In the genomic region with DNA sequence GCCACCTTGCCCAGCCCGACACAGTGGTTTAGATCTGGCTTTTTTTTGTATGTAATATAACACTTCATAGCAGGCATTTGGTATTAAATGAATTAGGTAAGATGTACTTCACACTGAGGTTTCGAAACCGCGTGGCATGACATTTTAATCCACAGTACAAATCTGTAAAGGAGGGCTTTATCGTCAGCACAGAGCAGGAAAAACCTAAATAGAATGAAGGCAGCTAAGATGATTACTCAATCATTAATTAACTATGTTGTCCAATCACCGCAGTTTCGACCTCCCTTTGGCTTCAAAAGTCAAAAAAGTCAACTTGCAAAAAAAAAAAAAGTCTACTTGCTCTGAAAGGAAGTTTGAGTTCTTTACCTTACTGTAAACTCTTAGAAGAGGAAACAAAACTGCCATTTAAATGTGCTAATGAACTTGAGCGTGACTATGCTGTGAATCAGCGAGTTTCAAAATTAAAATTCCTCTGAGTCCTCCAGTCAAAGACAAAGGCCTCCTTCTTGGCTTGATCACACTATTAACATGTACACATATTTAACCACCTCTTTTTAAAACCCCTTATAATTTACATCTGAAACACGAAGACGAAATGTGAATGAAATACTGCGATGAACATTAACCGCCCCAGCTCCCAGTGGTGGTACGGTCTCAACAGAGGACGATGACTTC, we compare ENCODE assay signal across 8 cellular contexts. TPM values are rescaled to one million over a fixed set of nuclear protein-coding genes. Genes with fewer than 3 reads are reported as not detected.
DNase-seq lines count a peak whose midpoint lies in the region; ATAC-seq and TF ChIP-seq lines count a peak whose summit lies in the region.

No MANE protein-coding gene starts in this region.

- peak overlapping the region; percentile 99 to 100 for H3K27ac ChIP-seq in liver (ENCODE audit: low read depth in 1 of 2, low read length in 2 of 2)

- peak overlapping the region; percentile 79 for H3K4me3 Mint-ChIP-seq in stimulated activated effector memory CD8-positive, alpha-beta T cell treated with anti-CD3 and anti-CD28 coated beads, Interleukin-12 subunit alpha, Interleukin-12 subunit beta, amount 100 ng/mL, for 72 hours

- in situ Hi-C loops in SK-MEL-5 (cut with HindIII; ENCODE audit: low pct_unique_long_range_greater_than_20kb, low sequenced_read_pairs) = no loop called here

- DNase-seq in AG10803 (ENCODE audit: low read depth) (peak; percentile 75), SK-MEL-5 (ENCODE audit: low read depth, low spot score) (peak; percentile 41), choroid plexus epithelial cell (ENCODE audit: low read depth) (peak; percentile 61), ecto neural progenitor cell (ENCODE audit: low spot score) (no peak)
- DNase-seq in stimulated activated effector memory CD8-positive, alpha-beta T cell treated with anti-CD3 and anti-CD28 coated beads, Interleukin-12 subunit alpha, Interleukin-12 subunit beta, amount 100 ng/mL, for 72 hours (ENCODE audit: low spot score in 2 of 2) = peak; percentile 5 to 67

- H3K9me3 Mint-ChIP-seq in stimulated activated effector memory CD8-positive, alpha-beta T cell treated with anti-CD3 and anti-CD28 coated beads, Interleukin-12 subunit alpha, Interleukin-12 subunit beta, amount 100 ng/mL, for 72 hours = no peaks in the 10 kb centered on the region

- peak overlapping the region; percentile 99 for H3K27ac Mint-ChIP-seq in stimulated activated effector memory CD8-positive, alpha-beta T cell treated with anti-CD3 and anti-CD28 coated beads, Interleukin-12 subunit alpha, Interleukin-12 subunit beta, amount 100 ng/mL, for 72 hours

- H3K36me3 ChIP-seq in liver (ENCODE audit: control insufficient read depth in 4 of 4, insufficient read depth in 3 of 4, low read depth in 1 of 4, low read length in 3 of 4) = no peaks in the 10 kb centered on the region

- peaks cover 11% of the 10 kb centered on the region for H3K4me1 Mint-ChIP-seq in stimulated activated effector memory CD8-positive, alpha-beta T cell treated with anti-CD3 and anti-CD28 coated beads, Interleukin-12 subunit alpha, Interleukin-12 subunit beta, amount 100 ng/mL, for 72 hours

- no peaks in the 10 kb centered on the region for H3K9me3 ChIP-seq in liver (ENCODE audit: control insufficient read depth in 4 of 4, low read length in 3 of 4)

- peak overlapping the region; percentile 100 for H3K4me3 ChIP-seq in AG10803 (ENCODE audit: low read length)
- H3K4me3 ChIP-seq in choroid plexus epithelial cell (ENCODE audit: low read depth, low read length) = peak overlapping the region; percentile 86
- peak overlapping the region; percentile 90 to 99 (median 97) for H3K4me3 ChIP-seq in liver (ENCODE audit: low read depth in 1 of 3, low read length in 3 of 3)

- H3K36me3 Mint-ChIP-seq in stimulated activated effector memory CD8-positive, alpha-beta T cell treated with anti-CD3 and anti-CD28 coated beads, Interleukin-12 subunit alpha, Interleukin-12 subunit beta, amount 100 ng/mL, for 72 hours = peaks cover 53% of the 10 kb centered on the region

- no peaks in the 10 kb centered on the region for H3K27me3 ChIP-seq in liver (ENCODE audit: control insufficient read depth in 4 of 4, insufficient read depth in 4 of 4, low read length in 3 of 4)

- H3K4me1 ChIP-seq in liver (ENCODE audit: control insufficient read depth in 4 of 4, insufficient read depth in 4 of 4, low read length in 3 of 4) = peaks cover 0 to 32% (median 13%) of the 10 kb centered on the region in 4 donors

- TF ChIP-seq RAD21 in liver (IDR thresholded peaks at IDR 0.05) = no peak

- ATAC-seq in GM19023 (IDR thresholded peaks at IDR 0.05; ENCODE audit: unreplicated experiment) (peak; percentile 34), HG03139 (IDR thresholded peaks at IDR 0.05; ENCODE audit: unreplicated experiment) (peak; percentile 35)
- ATAC-seq in stimulated activated effector memory CD8-positive, alpha-beta T cell treated with anti-CD3 and anti-CD28 coated beads, Interleukin-12 subunit alpha, Interleukin-12 subunit beta, amount 100 ng/mL, for 72 hours = peak; percentile 79

- 2% methylated on average over 15 of the region's 15 CpGs for WGBS in liver

- TF ChIP-seq CTCF in AG10803 (conservative IDR thresholded peaks at IDR 0.05; ENCODE audit: low read length) = no peak
- TF ChIP-seq CTCF in choroid plexus epithelial cell (conservative IDR thresholded peaks at IDR 0.05; ENCODE audit: low read depth, low read length) = no peak
- TF ChIP-seq CTCF in liver (IDR thresholded peaks at IDR 0.05; ENCODE audit: low read depth, low read length, missing input control) = no peak

- H3K9ac ChIP-seq in liver (ENCODE audit: low read depth in 1 of 2, low read length in 2 of 2) = peak overlapping the region; percentile 100

TF ChIP-seq in liver, 16 proteins besides CTCF, POLR2A, EP300 and RAD21:
- TF ChIP-seq, protein P1, sequence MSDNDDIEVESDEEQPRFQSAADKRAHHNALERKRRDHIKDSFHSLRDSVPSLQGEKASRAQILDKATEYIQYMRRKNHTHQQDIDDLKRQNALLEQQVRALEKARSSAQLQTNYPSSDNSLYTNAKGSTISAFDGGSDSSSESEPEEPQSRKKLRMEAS (IDR thresholded peaks at IDR 0.05) = peak; percentile 67
- TF ChIP-seq, protein P2, sequence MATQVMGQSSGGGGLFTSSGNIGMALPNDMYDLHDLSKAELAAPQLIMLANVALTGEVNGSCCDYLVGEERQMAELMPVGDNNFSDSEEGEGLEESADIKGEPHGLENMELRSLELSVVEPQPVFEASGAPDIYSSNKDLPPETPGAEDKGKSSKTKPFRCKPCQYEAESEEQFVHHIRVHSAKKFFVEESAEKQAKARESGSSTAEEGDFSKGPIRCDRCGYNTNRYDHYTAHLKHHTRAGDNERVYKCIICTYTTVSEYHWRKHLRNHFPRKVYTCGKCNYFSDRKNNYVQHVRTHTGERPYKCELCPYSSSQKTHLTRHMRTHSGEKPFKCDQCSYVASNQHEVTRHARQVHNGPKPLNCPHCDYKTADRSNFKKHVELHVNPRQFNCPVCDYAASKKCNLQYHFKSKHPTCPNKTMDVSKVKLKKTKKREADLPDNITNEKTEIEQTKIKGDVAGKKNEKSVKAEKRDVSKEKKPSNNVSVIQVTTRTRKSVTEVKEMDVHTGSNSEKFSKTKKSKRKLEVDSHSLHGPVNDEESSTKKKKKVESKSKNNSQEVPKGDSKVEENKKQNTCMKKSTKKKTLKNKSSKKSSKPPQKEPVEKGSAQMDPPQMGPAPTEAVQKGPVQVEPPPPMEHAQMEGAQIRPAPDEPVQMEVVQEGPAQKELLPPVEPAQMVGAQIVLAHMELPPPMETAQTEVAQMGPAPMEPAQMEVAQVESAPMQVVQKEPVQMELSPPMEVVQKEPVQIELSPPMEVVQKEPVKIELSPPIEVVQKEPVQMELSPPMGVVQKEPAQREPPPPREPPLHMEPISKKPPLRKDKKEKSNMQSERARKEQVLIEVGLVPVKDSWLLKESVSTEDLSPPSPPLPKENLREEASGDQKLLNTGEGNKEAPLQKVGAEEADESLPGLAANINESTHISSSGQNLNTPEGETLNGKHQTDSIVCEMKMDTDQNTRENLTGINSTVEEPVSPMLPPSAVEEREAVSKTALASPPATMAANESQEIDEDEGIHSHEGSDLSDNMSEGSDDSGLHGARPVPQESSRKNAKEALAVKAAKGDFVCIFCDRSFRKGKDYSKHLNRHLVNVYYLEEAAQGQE (IDR thresholded peaks at IDR 0.05) = peak; percentile 55
- peak; percentile 75 for TF ChIP-seq TAF1 (conservative IDR thresholded peaks at IDR 0.05)
- no peak for TF ChIP-seq EGR1 (IDR thresholded peaks at IDR 0.05; ENCODE audit: low read depth in 2 of 2)
- no peak for TF ChIP-seq GABPA (IDR thresholded peaks at IDR 0.05 in 1 of 2, conservative IDR thresholded peaks at IDR 0.05 in 1 of 2)
- no peak for TF ChIP-seq SP1 (IDR thresholded peaks at IDR 0.05)
- no peak for TF ChIP-seq YY1 (IDR thresholded peaks at IDR 0.05)
- peak in 1 of 2 donors; percentile 68 for TF ChIP-seq RXRA (IDR thresholded peaks at IDR 0.05)
- TF ChIP-seq FOXA2 (IDR thresholded peaks at IDR 0.05) = no peak
- TF ChIP-seq, protein P3, sequence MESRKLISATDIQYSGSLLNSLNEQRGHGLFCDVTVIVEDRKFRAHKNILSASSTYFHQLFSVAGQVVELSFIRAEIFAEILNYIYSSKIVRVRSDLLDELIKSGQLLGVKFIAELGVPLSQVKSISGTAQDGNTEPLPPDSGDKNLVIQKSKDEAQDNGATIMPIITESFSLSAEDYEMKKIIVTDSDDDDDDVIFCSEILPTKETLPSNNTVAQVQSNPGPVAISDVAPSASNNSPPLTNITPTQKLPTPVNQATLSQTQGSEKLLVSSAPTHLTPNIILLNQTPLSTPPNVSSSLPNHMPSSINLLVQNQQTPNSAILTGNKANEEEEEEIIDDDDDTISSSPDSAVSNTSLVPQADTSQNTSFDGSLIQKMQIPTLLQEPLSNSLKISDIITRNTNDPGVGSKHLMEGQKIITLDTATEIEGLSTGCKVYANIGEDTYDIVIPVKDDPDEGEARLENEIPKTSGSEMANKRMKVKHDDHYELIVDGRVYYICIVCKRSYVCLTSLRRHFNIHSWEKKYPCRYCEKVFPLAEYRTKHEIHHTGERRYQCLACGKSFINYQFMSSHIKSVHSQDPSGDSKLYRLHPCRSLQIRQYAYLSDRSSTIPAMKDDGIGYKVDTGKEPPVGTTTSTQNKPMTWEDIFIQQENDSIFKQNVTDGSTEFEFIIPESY (IDR thresholded peaks at IDR 0.05) = peak; percentile 19
- TF ChIP-seq JUND (IDR thresholded peaks at IDR 0.05) = no peak
- TF ChIP-seq, protein P4, sequence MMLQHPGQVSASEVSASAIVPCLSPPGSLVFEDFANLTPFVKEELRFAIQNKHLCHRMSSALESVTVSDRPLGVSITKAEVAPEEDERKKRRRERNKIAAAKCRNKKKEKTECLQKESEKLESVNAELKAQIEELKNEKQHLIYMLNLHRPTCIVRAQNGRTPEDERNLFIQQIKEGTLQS (IDR thresholded peaks at IDR 0.05) = no peak
- TF ChIP-seq FOXA1 (IDR thresholded peaks at IDR 0.05) = no peak
- no peak for TF ChIP-seq HNF4G (IDR thresholded peaks at IDR 0.05)
- peak; percentile 48 to 65 for TF ChIP-seq HNF4A (conservative IDR thresholded peaks at IDR 0.05)
- TF ChIP-seq NR2F2 (IDR thresholded peaks at IDR 0.05) = no peak
TF ChIP-seq in liver: peak in this region for 6.

RNA-seq across cellular contexts. Expression of a gene that starts 0.7 kb away (rescaled TPM):
- total RNA-seq in SK-MEL-5 (2014; rRNA removed; shearing (Covaris generic)) = 13.8 and 17.8 TPM in 2 replicates
- 17.2 and 23.9 TPM in 2 replicates for polyA plus RNA-seq in SK-MEL-5 (2015; cell fraction: cytosol; rRNA removed)
- polyA plus RNA-seq in SK-MEL-5 (2015; cell fraction: nucleus; rRNA removed) = 15.6 and 21.4 TPM in 2 replicates
- total RNA-seq in liver = 10 to 100 TPM; 21.0 to 46.6 TPM
- 10 to 100 TPM; 10.1 to 16.7 TPM for polyA plus RNA-seq in liver

RNA-seq across cellular contexts. Expression of a gene that starts 15.3 kb away (rescaled TPM):
- 61.9 and 66.7 TPM in 2 replicates for total RNA-seq in SK-MEL-5 (2014; rRNA removed; shearing (Covaris generic))
- 34.7 and 40.7 TPM in 2 replicates for polyA plus RNA-seq in SK-MEL-5 (2015; cell fraction: cytosol; rRNA removed)
- 24.8 and 27.7 TPM in 2 replicates for polyA plus RNA-seq in SK-MEL-5 (2015; cell fraction: nucleus; rRNA removed)
- 100 to 1,000 TPM in 1 of 2 donors, 10 to 100 TPM in 1; 36.6 to 212 TPM for total RNA-seq in liver
- 100 to 1,000 TPM in 1 of 2 donors, 10 to 100 TPM in 1; 75.5 to 116 TPM for polyA plus RNA-seq in liver
